In the genomic region with DNA sequence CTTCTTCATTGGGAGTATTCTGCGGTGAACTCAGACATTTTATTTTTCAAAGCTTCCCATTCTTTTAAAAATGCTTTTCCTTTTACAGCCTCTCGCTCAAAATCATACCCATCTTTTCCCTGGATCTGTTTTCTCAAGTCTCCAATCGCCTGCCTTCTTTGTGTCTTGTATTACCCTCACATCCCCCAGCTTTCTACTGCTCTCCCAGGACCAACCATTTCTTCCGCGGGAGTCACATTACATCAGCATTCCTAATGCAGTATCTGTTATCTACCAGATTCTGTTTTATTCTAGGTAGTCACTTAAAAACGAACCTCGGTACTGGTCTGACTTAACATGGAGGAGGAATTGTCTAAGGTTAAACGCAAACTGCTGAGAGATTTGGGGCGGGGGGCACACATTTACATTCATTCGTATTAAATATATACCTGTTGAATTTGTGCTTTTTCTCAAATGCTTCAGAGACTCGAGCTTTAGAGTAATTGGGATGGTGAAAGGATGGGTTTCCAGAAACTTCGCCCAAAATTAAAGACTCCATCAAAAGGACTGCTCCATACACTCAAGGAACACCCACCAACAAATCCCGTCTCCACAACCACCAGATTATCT, we compare ENCODE assay signal across 1 cellular context.
TF ChIP-seq lines count a peak whose summit lies in the region.

No MANE protein-coding gene starts in this region.

TF ChIP-seq in H1, 55 proteins besides CTCF, POLR2A, EP300 and RAD21:
- 0 out of 2 replicates have a peak, but pooled peaks have one; percentile 14 for TF ChIP-seq CEBPB (IDR thresholded peaks at IDR 0.05; ENCODE audit: low read depth, low read length)
- no peak for TF ChIP-seq JUN (IDR thresholded peaks at IDR 0.05; ENCODE audit: low read depth, low read length)
- peak; percentile 54; the same call in 1 of the 2 replicates for TF ChIP-seq ATF2 (IDR thresholded peaks at IDR 0.05; ENCODE audit: low read length)
TF ChIP-seq in H1: peak in this region for 2.
